Comparison of ENCODE assay signal across 21 cellular contexts in the genomic region with DNA sequence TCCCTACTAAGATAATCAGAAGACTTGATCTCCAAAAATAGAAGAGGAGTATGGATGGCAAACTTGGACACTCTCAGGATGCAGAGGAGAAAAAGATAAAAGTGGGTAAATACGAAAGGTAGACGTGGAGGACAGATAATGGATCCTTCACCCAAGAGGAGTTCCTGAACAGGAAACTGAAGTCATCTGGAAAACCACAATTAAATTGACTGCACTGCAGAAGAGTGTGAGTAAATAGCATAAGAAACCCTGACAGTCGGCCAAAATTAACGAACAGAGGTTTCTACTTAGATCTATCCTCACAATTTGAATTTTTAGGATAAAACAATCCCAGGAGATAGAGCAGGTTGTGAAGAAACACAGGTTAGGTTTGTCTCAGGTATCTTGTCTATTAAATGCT.
A peak's percentile ranks its signal among the peaks of the same experiment; 100 is the strongest.
DNase-seq lines count a peak whose midpoint lies in the region; ATAC-seq, FAIRE-seq and TF ChIP-seq lines count a peak whose summit lies in the region.
"Had no signal": no experiment of that assay in that cellular context is flagged by ENCODE, and none has a peak within 500 bp of the region (broad histone marks: within the 10 kb centered on the region; RNA-seq: fewer than 3 reads in every experiment).

No MANE protein-coding gene starts in this region.

- peak overlapping the region; percentile 8; the same call in 1 of the 2 replicates for H3K4me2 ChIP-seq in SK-N-SH

- peak; percentile 73 for DNase-seq in DMS79 treated with DMSO at 0.1 percent for 48 hours (lab: John Stamatoyannopoulos, UW)
- peak; percentile 9 for DNase-seq in KBM-7
- no peak for DNase-seq in SK-N-SH
- peak; percentile 16 for DNase-seq in glomerular visceral epithelial cell (ENCODE audit: extremely low spot score)
- no peak for DNase-seq in frontal cortex (ENCODE audit: low spot score in 2 of 2)
- no peak for DNase-seq in RWPE1 (ENCODE audit: low spot score)
- DNase-seq: activated CD4-positive, alpha-beta T cell treated with anti-CD3 and anti-CD28 coated beads, Interleukin-2, amount 50 U/mL, for 4 hours; activated CD8-positive, alpha-beta memory T cell treated with anti-CD3 and anti-CD28 coated beads, Interleukin-2, amount 50 U/mL, for 4 hours; body of pancreas; CD8-positive, alpha-beta memory T cell; effector memory CD4-positive, alpha-beta T cell; GM23248; left cardiac atrium; NCI-H1417 treated with DMSO at 0.1 percent for 48 hours; NCI-H82; Peyer's patch; stimulated activated CD4-positive, alpha-beta T cell treated with anti-CD3 and anti-CD28 coated beads, Interleukin-1b, Interleukin-23, amount 100 ng/mL, for 48 hours; uterus had no signal

- no peaks in the 10 kb centered on the region for H3K9me3 ChIP-seq in SK-N-SH
- H3K9me3 ChIP-seq: body of pancreas, neutrophil, Peyer's patch, uterus had no signal

- TF ChIP-seq RAD21 in SK-N-SH (IDR thresholded peaks at IDR 0.05; ENCODE audit: low read length), result no peak

- no peaks in the 10 kb centered on the region for H3F3A ChIP-seq in SK-N-SH (replicated peaks; ENCODE audit: insufficient read depth)

- H3K4me3 ChIP-seq in SK-N-SH (ENCODE audit: low read depth in 2 of 2, low read length in 1 of 2), result no peak overlapping the region
- H3K4me3 ChIP-seq: body of pancreas, GM23248, Peyer's patch, uterus had no signal

- H2AFZ ChIP-seq in SK-N-SH (ENCODE audit: low read depth), result no peak overlapping the region
- H2AFZ ChIP-seq: GM23248 had no signal

- POLR2A ChIA-PET in SK-N-SH (lab: Yijun Ruan, JAX), result no interaction called here
- POLR2A ChIA-PET in RWPE1 (lab: Yijun Ruan, JAX; ENCODE audit: low non-redundant PET), result no interaction called here

- H3K4me1 ChIP-seq in SK-N-SH (ENCODE audit: control insufficient read depth in 1 of 2, insufficient read depth in 2 of 2, low read depth in 1 of 2, low read length in 1 of 2), result peaks cover 0 to 4% of the 10 kb centered on the region in 2 experiments; a peak in 1 of 4 replicates
- H3K4me1 ChIP-seq: body of pancreas, Peyer's patch, uterus had no signal

- no peak for ATAC-seq in GM18511 (IDR thresholded peaks at IDR 0.05; ENCODE audit: unreplicated experiment)
- ATAC-seq: body of pancreas, esophagus mucosa, left cardiac atrium had no signal

- FAIRE-seq in frontal cortex (lab: Jason Lieb, UNC), result no peak

- no peaks in the 10 kb centered on the region for H3K9me2 ChIP-seq in SK-N-SH

- TF ChIP-seq CTCF in SK-N-SH (IDR thresholded peaks at IDR 0.05), result no peak
- no peak for TF ChIP-seq CTCF in RWPE1 (conservative IDR thresholded peaks at IDR 0.05; ENCODE audit: low read depth)

- H3K36me3 ChIP-seq in SK-N-SH (replicated peaks in 1 of 2; ENCODE audit: control insufficient read depth in 1 of 2, insufficient read depth in 2 of 2, low read length in 1 of 2), result no peaks in the 10 kb centered on the region
- H3K36me3 ChIP-seq: neutrophil, Peyer's patch, uterus had no signal

- in situ Hi-C loops in KBM-7 (cut with MboI; ENCODE audit: low pct_unique_long_range_greater_than_20kb, low sequenced_read_pairs), result no loop called here

- no peak for TF ChIP-seq EP300 in SK-N-SH (IDR thresholded peaks at IDR 0.05; ENCODE audit: borderline replicate concordance in 1 of 2, low read depth in 1 of 2, low read length in 1 of 2)

- no peaks in the 10 kb centered on the region for H3K79me2 ChIP-seq in SK-N-SH (ENCODE audit: insufficient read depth)

- CTCF ChIA-PET in SK-N-SH (lab: Yijun Ruan, JAX), result interaction anchor here (0.8 kb wide), 1 partner anchor 181 kb away, joined by 3 read pairs; no protein-coding TSS in a partner anchor
- CTCF ChIA-PET in RWPE1 (lab: Yijun Ruan, JAX), result interaction anchor here (0.5 to 0.6 kb wide), 2 partner anchors 213 to 249 kb away, joined by 3 to 6 read pairs; no protein-coding TSS in a partner anchor

- no peak overlapping the region for H3K9ac ChIP-seq in SK-N-SH
- H3K9ac ChIP-seq: GM23248 had no signal

- H3K27me3 ChIP-seq in SK-N-SH (ENCODE audit: insufficient read depth), result no peaks in the 10 kb centered on the region
- H3K27me3 ChIP-seq: body of pancreas, neutrophil, Peyer's patch, uterus had no signal

- no peak overlapping the region for H3K27ac ChIP-seq in SK-N-SH (ENCODE audit: low read depth in 2 of 2, low read length in 1 of 2)
- no peak overlapping the region for H3K27ac ChIP-seq in RWPE1
- H3K27ac ChIP-seq: body of pancreas, GM23248, neutrophil, Peyer's patch, uterus had no signal

- H4K20me1 ChIP-seq in SK-N-SH (ENCODE audit: insufficient read depth), result no peaks in the 10 kb centered on the region

- WGBS in SK-N-SH (ENCODE audit: low lambda C conversion rate), result 17% methylated on average over 4 of the region's 4 CpGs

TF ChIP-seq in SK-N-SH, 30 proteins besides CTCF, POLR2A, EP300 and RAD21:
- TF ChIP-seq, protein P1, sequence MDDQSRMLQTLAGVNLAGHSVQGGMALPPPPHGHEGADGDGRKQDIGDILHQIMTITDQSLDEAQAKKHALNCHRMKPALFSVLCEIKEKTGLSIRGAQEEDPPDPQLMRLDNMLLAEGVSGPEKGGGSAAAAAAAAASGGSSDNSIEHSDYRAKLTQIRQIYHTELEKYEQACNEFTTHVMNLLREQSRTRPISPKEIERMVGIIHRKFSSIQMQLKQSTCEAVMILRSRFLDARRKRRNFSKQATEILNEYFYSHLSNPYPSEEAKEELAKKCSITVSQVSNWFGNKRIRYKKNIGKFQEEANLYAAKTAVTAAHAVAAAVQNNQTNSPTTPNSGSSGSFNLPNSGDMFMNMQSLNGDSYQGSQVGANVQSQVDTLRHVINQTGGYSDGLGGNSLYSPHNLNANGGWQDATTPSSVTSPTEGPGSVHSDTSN (IDR thresholded peaks at IDR 0.05), result no peak
- TF ChIP-seq, protein P2, sequence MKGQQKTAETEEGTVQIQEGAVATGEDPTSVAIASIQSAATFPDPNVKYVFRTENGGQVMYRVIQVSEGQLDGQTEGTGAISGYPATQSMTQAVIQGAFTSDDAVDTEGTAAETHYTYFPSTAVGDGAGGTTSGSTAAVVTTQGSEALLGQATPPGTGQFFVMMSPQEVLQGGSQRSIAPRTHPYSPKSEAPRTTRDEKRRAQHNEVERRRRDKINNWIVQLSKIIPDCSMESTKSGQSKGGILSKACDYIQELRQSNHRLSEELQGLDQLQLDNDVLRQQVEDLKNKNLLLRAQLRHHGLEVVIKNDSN (IDR thresholded peaks at IDR 0.05; ENCODE audit: borderline replicate concordance, low read depth), result no peak
- TF ChIP-seq FOSL2 (IDR thresholded peaks at IDR 0.05; ENCODE audit: borderline replicate concordance, low read depth) (no peak), CHD2 (IDR thresholded peaks at IDR 0.05; ENCODE audit: low read length, partially characterized antibody) (no peak), RCOR1 (IDR thresholded peaks at IDR 0.05; ENCODE audit: low read length) (no peak), FOXJ3 (CRISPR knock-in tag; IDR thresholded peaks at IDR 0.05) (no peak), FOXM1 (IDR thresholded peaks at IDR 0.05; ENCODE audit: low read depth) (no peak), RXRA (IDR thresholded peaks at IDR 0.05; ENCODE audit: borderline replicate concordance, low read depth) (no peak), SMC3 (IDR thresholded peaks at IDR 0.05; ENCODE audit: low read depth, low read length) (no peak), ELF1 (IDR thresholded peaks at IDR 0.05) (no peak)
- TF ChIP-seq, protein P3, sequence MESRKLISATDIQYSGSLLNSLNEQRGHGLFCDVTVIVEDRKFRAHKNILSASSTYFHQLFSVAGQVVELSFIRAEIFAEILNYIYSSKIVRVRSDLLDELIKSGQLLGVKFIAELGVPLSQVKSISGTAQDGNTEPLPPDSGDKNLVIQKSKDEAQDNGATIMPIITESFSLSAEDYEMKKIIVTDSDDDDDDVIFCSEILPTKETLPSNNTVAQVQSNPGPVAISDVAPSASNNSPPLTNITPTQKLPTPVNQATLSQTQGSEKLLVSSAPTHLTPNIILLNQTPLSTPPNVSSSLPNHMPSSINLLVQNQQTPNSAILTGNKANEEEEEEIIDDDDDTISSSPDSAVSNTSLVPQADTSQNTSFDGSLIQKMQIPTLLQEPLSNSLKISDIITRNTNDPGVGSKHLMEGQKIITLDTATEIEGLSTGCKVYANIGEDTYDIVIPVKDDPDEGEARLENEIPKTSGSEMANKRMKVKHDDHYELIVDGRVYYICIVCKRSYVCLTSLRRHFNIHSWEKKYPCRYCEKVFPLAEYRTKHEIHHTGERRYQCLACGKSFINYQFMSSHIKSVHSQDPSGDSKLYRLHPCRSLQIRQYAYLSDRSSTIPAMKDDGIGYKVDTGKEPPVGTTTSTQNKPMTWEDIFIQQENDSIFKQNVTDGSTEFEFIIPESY (IDR thresholded peaks at IDR 0.05; ENCODE audit: borderline replicate concordance, low read depth), result no peak
- TF ChIP-seq, protein P4, sequence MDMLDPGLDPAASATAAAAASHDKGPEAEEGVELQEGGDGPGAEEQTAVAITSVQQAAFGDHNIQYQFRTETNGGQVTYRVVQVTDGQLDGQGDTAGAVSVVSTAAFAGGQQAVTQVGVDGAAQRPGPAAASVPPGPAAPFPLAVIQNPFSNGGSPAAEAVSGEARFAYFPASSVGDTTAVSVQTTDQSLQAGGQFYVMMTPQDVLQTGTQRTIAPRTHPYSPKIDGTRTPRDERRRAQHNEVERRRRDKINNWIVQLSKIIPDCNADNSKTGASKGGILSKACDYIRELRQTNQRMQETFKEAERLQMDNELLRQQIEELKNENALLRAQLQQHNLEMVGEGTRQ (IDR thresholded peaks at IDR 0.05; ENCODE audit: borderline replicate concordance, low read depth, low read length), result no peak
- TF ChIP-seq, protein P5, sequence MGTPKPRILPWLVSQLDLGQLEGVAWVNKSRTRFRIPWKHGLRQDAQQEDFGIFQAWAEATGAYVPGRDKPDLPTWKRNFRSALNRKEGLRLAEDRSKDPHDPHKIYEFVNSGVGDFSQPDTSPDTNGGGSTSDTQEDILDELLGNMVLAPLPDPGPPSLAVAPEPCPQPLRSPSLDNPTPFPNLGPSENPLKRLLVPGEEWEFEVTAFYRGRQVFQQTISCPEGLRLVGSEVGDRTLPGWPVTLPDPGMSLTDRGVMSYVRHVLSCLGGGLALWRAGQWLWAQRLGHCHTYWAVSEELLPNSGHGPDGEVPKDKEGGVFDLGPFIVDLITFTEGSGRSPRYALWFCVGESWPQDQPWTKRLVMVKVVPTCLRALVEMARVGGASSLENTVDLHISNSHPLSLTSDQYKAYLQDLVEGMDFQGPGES (IDR thresholded peaks at IDR 0.05; ENCODE audit: low read depth, low read length), result no peak

Comparison
In these comparisons a context has a peak if more than half of its experiments do, and no peak if none do; other contexts are left out.
1. DNase-seq: peak in DMS79 treated with DMSO at 0.1 percent for 48 hours (single experiment), KBM-7 (single experiment) and glomerular visceral epithelial cell (single experiment); none in SK-N-SH (single experiment), frontal cortex (0 of 2) and RWPE1 (single experiment).